ENCODE assay signal across 15 cellular contexts in genomic region chr17:55710410-55710809, GRCh38. TPM values are rescaled to one million over a fixed set of nuclear protein-coding genes. Genes with fewer than 3 reads are reported as not detected.
DNase-seq lines count a peak whose midpoint lies in the region; ATAC-seq lines count a peak whose summit lies in the region.
"Had no signal": no experiment of that assay in that cellular context is flagged by ENCODE, and none has a peak within 500 bp of the region (broad histone marks: within the 10 kb centered on the region; RNA-seq: fewer than 3 reads in every experiment).

No MANE protein-coding gene starts in this region.

- peak; percentile 51 for ATAC-seq in esophagus mucosa
- ATAC-seq in HG02840 (IDR thresholded peaks at IDR 0.05; ENCODE audit: low FRiP score, unreplicated experiment), result no peak
- ATAC-seq: Right ventricle myocardium inferior; stimulated activated effector memory CD8-positive, alpha-beta T cell treated with anti-CD3 and anti-CD28 coated beads, Interleukin-12 subunit alpha, Interleukin-12 subunit beta, amount 100 ng/mL, for 72 hours had no signal

- no peak overlapping the region for H3K4me3 ChIP-seq in skeletal muscle cell (ENCODE audit: low read depth, low read length)

- peak; percentile 14 to 19 for DNase-seq in Kasumi-1 (lab: John Stamatoyannopoulos, UW)
- DNase-seq in NCI-H510A treated with DMSO at 0.1 percent for 48 hours (lab: John Stamatoyannopoulos, UW), result peak; percentile 88
- peak; percentile 53 for DNase-seq in skeletal muscle cell (ENCODE audit: low read depth)
- DNase-seq in pons (ENCODE audit: low spot score), result no peak
- no peak for DNase-seq in EL
- DNase-seq: activated CD4-positive, alpha-beta T cell treated with anti-CD3 and anti-CD28 coated beads, Interleukin-2, amount 50 U/mL, for 48 hours; activated T-cell treated with anti-CD3 and anti-CD28 coated beads, Interleukin-2, amount 50 U/mL, for 72 hours; NCI-H1436; NCI-H526; stimulated activated CD4-positive, alpha-beta T cell treated with anti-CD3 and anti-CD28 coated beads, Interleukin-4, amount 100 ng/mL, for 4 hours; T1000 had no signal

RNA-seq across cellular contexts. Expression of gene TMEM100, which starts 12.3 kb away (rescaled TPM):
- total RNA-seq in esophagus mucosa, result 0.76 TPM
- total RNA-seq: activated T-cell treated with anti-CD3 and anti-CD28 coated beads, Interleukin-2, amount 50 U/mL, for 72 hours had no signal

RNA-seq across cellular contexts. Expression of gene PCTP, which starts 40.4 kb away (rescaled TPM):
- 9.1 TPM for total RNA-seq in esophagus mucosa

Comparison
In these comparisons a context has a peak if more than half of its experiments do, and no peak if none do; other contexts are left out.
1. DNase-seq: peak in Kasumi-1 (2 of 2), NCI-H510A treated with DMSO at 0.1 percent for 48 hours (single experiment) and skeletal muscle cell (single experiment); none in pons (single experiment) and EL (single experiment).